Comparison of ENCODE assay signal across 8 cellular contexts in genomic region chr16:1493746-1494094, GRCh38. TPM values are rescaled to one million over a fixed set of nuclear protein-coding genes. Genes with fewer than 3 reads are reported as not detected.
DNase-seq lines count a peak whose midpoint lies in the region; ATAC-seq and TF ChIP-seq lines count a peak whose summit lies in the region.

No MANE protein-coding gene starts in this region.

- no peak overlapping the region for H3K18ac ChIP-seq in H9 (ENCODE audit: insufficient read length, low read depth, low read length)

- H3K4me3 ChIP-seq in BLaER1 (peak overlapping the region; percentile 96), prostate gland (peak overlapping the region; percentile 71 to 85)

- H2BK12ac ChIP-seq in H9 (ENCODE audit: insufficient read length, low read depth, low read length), result no peak overlapping the region

- H3K56ac ChIP-seq in H9 (ENCODE audit: insufficient read length, low read depth, low read length), result no peak overlapping the region

- WGBS in H9 (ENCODE audit: extremely low coverage, insufficient read length, low lambda C conversion rate), result no CpG with 5 or more reads among the region's 30 CpGs
- 0% methylated on average over 10 of the region's 30 CpGs for WGBS in prostate gland

- peaks cover 4 to 12% of the 10 kb centered on the region in 2 experiments for H3K4me1 Mint-ChIP-seq in H9
- peaks cover 18% of the 10 kb centered on the region for H3K4me1 Mint-ChIP-seq in activated B cell treated with CpG ODN at 0.5 μM for 24 hours
- H3K4me1 Mint-ChIP-seq in glutamatergic neuron (ENCODE audit: low read depth, unreplicated experiment), result peaks cover 4% of the 10 kb centered on the region

- no peaks in the 10 kb centered on the region for H3K79me1 ChIP-seq in H9 (ENCODE audit: insufficient read depth, low read depth, low read length, poor library complexity, severe bottlenecking)

- H3K36me3 Mint-ChIP-seq in H9 (ENCODE audit: insufficient read depth in 1 of 3, low read depth in 3 of 3), result peaks cover 7 to 35% (median 34%) of the 10 kb centered on the region in 3 experiments; a peak in 6 of 7 replicates
- peaks cover 32% of the 10 kb centered on the region for H3K36me3 Mint-ChIP-seq in activated B cell treated with CpG ODN at 0.5 μM for 24 hours (ENCODE audit: low read depth)
- no peaks in the 10 kb centered on the region for H3K36me3 Mint-ChIP-seq in glutamatergic neuron (ENCODE audit: unreplicated experiment)

- intact Hi-C loops in activated B cell treated with CpG ODN at 0.5 μM for 24 hours (cut with micrococcal nuclease) (loop anchor here (1.0 kb wide), 4 partner anchors 13 to 73 kb away; partner anchors contain the start of genes CLCN7 and UQCC4), prostate gland (cut with DNase I) (loop anchor here (5.0 kb wide), 1 partner anchor 119 kb away; the partner anchor contains the start of genes CRAMP1 and IFT140)

- POLR2A ChIA-PET in activated B cell treated with CpG ODN at 0.5 μM for 24 hours (lab: Charles Lee), result interaction anchor here (1.6 to 3.6 kb wide), 7 partner anchors 14 to 115 kb away, joined by 6 to 52 read pairs (median 16); partner anchors contain the start of gene UQCC4

- peaks cover 33% of the 10 kb centered on the region for H3K4me1 ChIP-seq in BLaER1
- no peaks in the 10 kb centered on the region; the same call in 1 of the 2 replicates for H3K4me1 ChIP-seq in H9 (ENCODE audit: insufficient read depth, low read length)
- H3K4me1 ChIP-seq in prostate gland (replicated peaks), result peaks cover 8% of the 10 kb centered on the region

- H3K9me3 ChIP-seq in BLaER1, result no peaks in the 10 kb centered on the region
- H3K9me3 ChIP-seq in H9 (ENCODE audit: control insufficient read depth, low read depth, low read length), result no peaks in the 10 kb centered on the region
- no peaks in the 10 kb centered on the region for H3K9me3 ChIP-seq in prostate gland

- no peak overlapping the region for H2AK5ac ChIP-seq in H9 (ENCODE audit: insufficient read length, low read length)

- H3K4me2 ChIP-seq in BLaER1 (peak overlapping the region; percentile 95), H9 (ENCODE audit: insufficient read depth, insufficient read length, low read length) (peak overlapping the region; percentile 63)

- TF ChIP-seq CTCF in H9 (conservative IDR thresholded peaks at IDR 0.05), result no peak
- no peak for TF ChIP-seq CTCF in activated B cell treated with CpG ODN at 0.5 μM for 24 hours (IDR thresholded peaks at IDR 0.05)
- no peak for TF ChIP-seq CTCF in glutamatergic neuron (IDR thresholded peaks at IDR 0.05; ENCODE audit: partially characterized antibody, unreplicated experiment)
- no peak for TF ChIP-seq CTCF in prostate gland (IDR thresholded peaks at IDR 0.05)

- H3K27me3 ChIP-seq in BLaER1 (no peaks in the 10 kb centered on the region), H9 (ENCODE audit: insufficient read depth, low read length) (no peaks in the 10 kb centered on the region), prostate gland (replicated peaks; ENCODE audit: insufficient read depth) (no peaks in the 10 kb centered on the region)

- H3K79me2 ChIP-seq in H9 (ENCODE audit: insufficient read depth, low read length), result no peaks in the 10 kb centered on the region; the same call in 1 of the 2 replicates

- H3K23ac ChIP-seq in H9 (ENCODE audit: insufficient read length, low read depth, low read length), result no peak overlapping the region

- TF ChIP-seq POLR2A in prostate gland (IDR thresholded peaks at IDR 0.05), result no peak

- H4K91ac ChIP-seq in H9 (ENCODE audit: insufficient read length, low read depth, low read length), result no peak overlapping the region

- H3K4ac ChIP-seq in H9 (ENCODE audit: low read depth, low read length), result no peak overlapping the region

- H2BK120ac ChIP-seq in H9 (ENCODE audit: low read depth, low read length, poor library complexity, severe bottlenecking), result no peak overlapping the region

- H3K4me3 Mint-ChIP-seq in H9 (peak overlapping the region; percentile 87 to 94), activated B cell treated with CpG ODN at 0.5 μM for 24 hours (peak overlapping the region; percentile 97), glutamatergic neuron (ENCODE audit: unreplicated experiment) (peak overlapping the region; percentile 90)

- H3K9me3 Mint-ChIP-seq in H9 (no peaks in the 10 kb centered on the region), activated B cell treated with CpG ODN at 0.5 μM for 24 hours (no peaks in the 10 kb centered on the region), glutamatergic neuron (ENCODE audit: unreplicated experiment) (peaks cover 12% of the 10 kb centered on the region)

- H3T11ph ChIP-seq in H9 (ENCODE audit: low read length), result no peak overlapping the region

- no peak overlapping the region for H4K8ac ChIP-seq in H9 (replicated peaks; ENCODE audit: insufficient read length, low read depth, low read length)

- no peak overlapping the region for H2BK20ac ChIP-seq in H9 (ENCODE audit: low read depth, low read length, poor library complexity, severe bottlenecking)

- no peak overlapping the region for H4K5ac ChIP-seq in H9 (ENCODE audit: insufficient read length, low read depth, low read length)

- peak; percentile 9 for ATAC-seq in activated B cell treated with CpG ODN at 0.5 μM for 24 hours (ENCODE audit: low read depth)

- no peak overlapping the region for H2AFZ ChIP-seq in H9 (ENCODE audit: low read length)

- no peak for DNase-seq in H9
- no peak for DNase-seq in activated B cell treated with CpG ODN at 0.5 μM for 24 hours
- no peak for DNase-seq in glutamatergic neuron
- no peak for DNase-seq in prostate gland (ENCODE audit: low spot score)
- no peak for DNase-seq in NCI-H2029 treated with DMSO at 0.1 percent for 48 hours (lab: John Stamatoyannopoulos, UW)
- no peak for DNase-seq in putamen (ENCODE audit: low spot score)
- DNase-seq in cortex of kidney (lab: John Stamatoyannopoulos, UW), result no peak

- peak overlapping the region; percentile 97 for H3K27ac ChIP-seq in BLaER1
- H3K27ac ChIP-seq in H9 (ENCODE audit: insufficient read length, low read depth, low read length), result no peak overlapping the region
- peak overlapping the region; percentile 75 to 83 for H3K27ac ChIP-seq in prostate gland

- no peaks in the 10 kb centered on the region; the same call in none of the 2 replicates for H3K27me3 Mint-ChIP-seq in H9 (ENCODE audit: low read depth)
- no peaks in the 10 kb centered on the region for H3K27me3 Mint-ChIP-seq in activated B cell treated with CpG ODN at 0.5 μM for 24 hours
- H3K27me3 Mint-ChIP-seq in glutamatergic neuron (ENCODE audit: unreplicated experiment), result peaks cover 6% of the 10 kb centered on the region

- peaks cover 3% of the 10 kb centered on the region for H3K23me2 ChIP-seq in H9 (ENCODE audit: insufficient read length, low read depth, low read length, poor library complexity, severe bottlenecking)

- no peak overlapping the region for H2BK5ac ChIP-seq in H9 (ENCODE audit: insufficient read length, low read length)

- no peak overlapping the region for H2BK15ac ChIP-seq in H9 (ENCODE audit: low read depth, low read length)

- H3K14ac ChIP-seq in H9 (ENCODE audit: insufficient read depth, low read length), result peak overlapping the region; percentile 16

- H3K9ac ChIP-seq in BLaER1 (peak overlapping the region; percentile 98), H9 (ENCODE audit: extremely low read depth, insufficient read length, low read length) (peak overlapping the region; percentile 74)

- CTCF ChIA-PET in activated B cell treated with CpG ODN at 0.5 μM for 24 hours (lab: Charles Lee), result no interaction called here

- H3K36me3 ChIP-seq in BLaER1 (peaks cover 46% of the 10 kb centered on the region), prostate gland (peaks cover 0 to 10% of the 10 kb centered on the region in 2 donors)

- H3K27ac Mint-ChIP-seq in H9 (peak overlapping the region in 2 of 3 experiments; percentile 81 to 94; a peak in 3 of 7 replicates), activated B cell treated with CpG ODN at 0.5 μM for 24 hours (peak overlapping the region; percentile 80), glutamatergic neuron (ENCODE audit: unreplicated experiment) (peak overlapping the region; percentile 85)

- H4K20me1 ChIP-seq in BLaER1 (peaks cover 51% of the 10 kb centered on the region), H9 (ENCODE audit: control insufficient read depth, insufficient read depth, insufficient read length) (no peaks in the 10 kb centered on the region)

RNA-seq across cellular contexts. Expression of gene TELO2, which starts 0.6 kb away (rescaled TPM):
- total RNA-seq in H9 (2021) (93.4 and 98.9 TPM in 2 replicates), activated B cell treated with CpG ODN at 0.5 μM for 24 hours (72.9 and 78.8 TPM in 2 replicates), glutamatergic neuron (ENCODE audit: unreplicated experiment) (101 TPM), prostate gland (10 to 100 TPM; 35.1 to 53.5 TPM)

RNA-seq across cellular contexts. Expression of gene PTX4, which starts 5.0 kb away (rescaled TPM):
- total RNA-seq in H9 (2021) (0.20 TPM in 1 of 2 replicates, not detected in the other), activated B cell treated with CpG ODN at 0.5 μM for 24 hours (not detected in 2 replicates), glutamatergic neuron (ENCODE audit: unreplicated experiment) (2.2 TPM), prostate gland (1 to 10 TPM in 1 of 2 donors, not detected in 1; 2.2 TPM)

RNA-seq across cellular contexts. Expression of gene CLCN7, which starts 18.9 kb away (rescaled TPM):
- 70.0 and 75.3 TPM in 2 replicates for total RNA-seq in H9 (2021)
- total RNA-seq in activated B cell treated with CpG ODN at 0.5 μM for 24 hours, result 127 and 144 TPM in 2 replicates
- 118 TPM for total RNA-seq in glutamatergic neuron (ENCODE audit: unreplicated experiment)
- 100 to 1,000 TPM in 1 of 2 donors, 10 to 100 TPM in 1; 51.9 to 108 TPM for total RNA-seq in prostate gland

RNA-seq across cellular contexts. Expression of gene TMEM204, which starts 39.7 kb away (rescaled TPM):
- total RNA-seq in H9 (2021) (not detected in 2 replicates), activated B cell treated with CpG ODN at 0.5 μM for 24 hours (0.18 TPM in 1 of 2 replicates, not detected in the other), glutamatergic neuron (ENCODE audit: unreplicated experiment) (0.22 TPM), prostate gland (10 to 100 TPM; 20.7 to 33.9 TPM)

RNA-seq across cellular contexts. Expression of gene CCDC154, which starts 49.4 kb away (rescaled TPM):
- total RNA-seq in H9 (2021) (1.3 and 2.0 TPM in 2 replicates), activated B cell treated with CpG ODN at 0.5 μM for 24 hours (5.1 and 6.7 TPM in 2 replicates), glutamatergic neuron (ENCODE audit: unreplicated experiment) (4.2 TPM), prostate gland (1 to 10 TPM in 1 of 2 donors, not detected in 1; 5.7 TPM)
